ENCODE assay signal across 2 cellular contexts in genomic region chr17:58710948-58711552, GRCh38.
A peak's percentile ranks its signal among the peaks of the same experiment; 100 is the strongest.
TF ChIP-seq lines count a peak whose summit lies in the region.

No MANE protein-coding gene starts in this region.

TF ChIP-seq in HCT116, 20 proteins besides CTCF, POLR2A, EP300 and RAD21:
- no peak for TF ChIP-seq REST (IDR thresholded peaks at IDR 0.05; ENCODE audit: low read depth)
- 0 out of 2 replicates have a peak, but pooled peaks have one; percentile 5 for TF ChIP-seq FOSL1 (IDR thresholded peaks at IDR 0.05; ENCODE audit: low read depth)
- TF ChIP-seq CEBPB (IDR thresholded peaks at IDR 0.05; ENCODE audit: low read depth) = no peak
- TF ChIP-seq MAX (IDR thresholded peaks at IDR 0.05) = no peak
- no peak for TF ChIP-seq ZBTB33 (IDR thresholded peaks at IDR 0.05; ENCODE audit: extremely low read depth, insufficient replicate concordance, low read length)
- peak; percentile 24; the same call in 1 of the 2 replicates for TF ChIP-seq SP1 (IDR thresholded peaks at IDR 0.05; ENCODE audit: low read depth)
- peak; percentile 17; the same call in 1 of the 2 replicates for TF ChIP-seq SRF (IDR thresholded peaks at IDR 0.05; ENCODE audit: low read depth)
- 0 out of 2 replicates have a peak, but pooled peaks have one; percentile 12 for TF ChIP-seq ELF1 (IDR thresholded peaks at IDR 0.05; ENCODE audit: borderline replicate concordance, low read depth)
- no peak for TF ChIP-seq YY1 (IDR thresholded peaks at IDR 0.05; ENCODE audit: extremely low read depth, insufficient replicate concordance, low read depth, low read length)
- 0 out of 2 replicates have a peak, but pooled peaks have one; percentile 19 for TF ChIP-seq JUND (IDR thresholded peaks at IDR 0.05)
TF ChIP-seq in HCT116: peak in this region for 5.

TF ChIP-seq in GM12878, 131 proteins besides CTCF, POLR2A, EP300 and RAD21:
- TF ChIP-seq SKIL (IDR thresholded peaks at IDR 0.05; ENCODE audit: low read depth, poor library complexity, severe bottlenecking) (peak; percentile 35), PKNOX1 (IDR thresholded peaks at IDR 0.05) (no peak), SMC3 (IDR thresholded peaks at IDR 0.05; ENCODE audit: borderline replicate concordance, low read length) (peak; percentile 71; the same call in 1 of the 2 replicates), NFXL1 (IDR thresholded peaks at IDR 0.05; ENCODE audit: borderline replicate concordance) (0 out of 2 replicates have a peak, but pooled peaks have one; percentile 19), RBBP5 (conservative IDR thresholded peaks at IDR 0.05) (no peak), WRNIP1 (IDR thresholded peaks at IDR 0.05; ENCODE audit: borderline replicate concordance, low read depth, low read length) (no peak), ETV6 (conservative IDR thresholded peaks at IDR 0.05 in 1 of 2, IDR thresholded peaks at IDR 0.05 in 1 of 2; ENCODE audit: borderline replicate concordance in 1 of 2, low read depth in 1 of 2) (peak in 1 of 2 experiments; percentile 89; a peak in 1 of 4 replicates), LARP7 (IDR thresholded peaks at IDR 0.05) (no peak)
